ENCODE assay signal across 8 cellular contexts in genomic region chr11:57530596-57531507, GRCh38. TPM values are rescaled to one million over a fixed set of nuclear protein-coding genes. Genes with fewer than 3 reads are reported as not detected.
DNase-seq lines count a peak whose midpoint lies in the region; TF ChIP-seq lines count a peak whose summit lies in the region.

Gene TIMM10, minus strand, starts transcription at chr11:57530754. Its CDS starts 565 bp downstream, at chr11:57530189.

- H3K27ac Mint-ChIP-seq in nephron = peak within 1 kb of the TSS; percentile 76 to 91 (median 89)
- peak within 1 kb of the TSS; percentile 84 for H3K27ac Mint-ChIP-seq in stimulated activated naive CD8-positive, alpha-beta T cell treated with anti-CD3 and anti-CD28 coated beads, Interleukin-15, Interleukin-2, amounts not matched to agents 100 ng/mL and 50 ng/mL, for 24 hours

- in situ Hi-C loops in HAP-1 (cut with MboI; ENCODE audit: low sequenced_read_pairs) = no loop called here

- peaks cover 15% of the 10 kb centered on the region for H3K4me1 Mint-ChIP-seq in nephron
- peaks cover 39% of the 10 kb centered on the region for H3K4me1 Mint-ChIP-seq in stimulated activated naive CD8-positive, alpha-beta T cell treated with anti-CD3 and anti-CD28 coated beads, Interleukin-15, Interleukin-2, amounts not matched to agents 100 ng/mL and 50 ng/mL, for 24 hours (ENCODE audit: low read depth)

- H3K4me1 ChIP-seq in ES-I3 (ENCODE audit: insufficient read depth, low read length) = peaks cover 6% of the 10 kb centered on the region
- peaks cover 10% of the 10 kb centered on the region for H3K4me1 ChIP-seq in HAP-1
- peaks cover 19% of the 10 kb centered on the region; the same call in 1 of the 2 replicates for H3K4me1 ChIP-seq in MM.1S (ENCODE audit: low read length)

- no peaks in the 10 kb centered on the region for H3K9me2 ChIP-seq in MM.1S (replicated peaks; ENCODE audit: insufficient read depth, low read length)

- DNase-seq in HAP-1 (ENCODE audit: low spot score in 2 of 2) (peak; percentile 96 to 97), MM.1S (peak; percentile 99), SIG-M5 (lab: John Stamatoyannopoulos, UW) (peak; percentile 94), activated gamma-delta T cell (lab: John Stamatoyannopoulos, UW) (peak; percentile 72), fibroblast of the aortic adventitia (ENCODE audit: low read depth) (peak; percentile 94)

- H3K9me3 ChIP-seq in ES-I3 (ENCODE audit: control insufficient read depth, insufficient read depth, low read length) = no peaks in the 10 kb centered on the region
- H3K9me3 ChIP-seq in HAP-1 = no peaks in the 10 kb centered on the region
- H3K9me3 ChIP-seq in MM.1S (replicated peaks; ENCODE audit: insufficient read depth, low read length) = no peaks in the 10 kb centered on the region

- TF ChIP-seq CTCF in MM.1S (IDR thresholded peaks at IDR 0.05; ENCODE audit: low read length) = peak; percentile 10; the same call in 1 of the 2 replicates
- no peak for TF ChIP-seq CTCF in fibroblast of the aortic adventitia (IDR thresholded peaks at IDR 0.05; ENCODE audit: insufficient read depth, low read length)
- TF ChIP-seq CTCF in nephron (IDR thresholded peaks at IDR 0.05; ENCODE audit: unreplicated experiment in 3 of 3) = no peak

- H4K20me1 ChIP-seq in MM.1S (ENCODE audit: insufficient read depth, low read length) = no peaks in the 10 kb centered on the region

- H3K4me3 ChIP-seq in HAP-1 (peak within 1 kb of the TSS; percentile 89), MM.1S (ENCODE audit: low read length) (peak within 1 kb of the TSS; percentile 92), fibroblast of the aortic adventitia (ENCODE audit: low read depth, low read length) (peak within 1 kb of the TSS; percentile 99)

- H3K36me3 Mint-ChIP-seq in nephron (ENCODE audit: low read depth) = no peaks in the 10 kb centered on the region
- H3K36me3 Mint-ChIP-seq in stimulated activated naive CD8-positive, alpha-beta T cell treated with anti-CD3 and anti-CD28 coated beads, Interleukin-15, Interleukin-2, amounts not matched to agents 100 ng/mL and 50 ng/mL, for 24 hours (ENCODE audit: low read depth) = peaks cover 26% of the 10 kb centered on the region

- H3K9ac ChIP-seq in ES-I3 (ENCODE audit: low read depth, low read length) (peak within 1 kb of the TSS; percentile 86), MM.1S (ENCODE audit: low read length) (peak within 1 kb of the TSS; percentile 90)

- no peaks in the 10 kb centered on the region for H3K27me3 ChIP-seq in HAP-1 (ENCODE audit: low read depth)
- H3K27me3 ChIP-seq in MM.1S (replicated peaks; ENCODE audit: insufficient read depth, low read length) = no peaks in the 10 kb centered on the region

- peaks cover 35% of the 10 kb centered on the region for H3K79me2 ChIP-seq in MM.1S (ENCODE audit: low read length)

- H3K27ac ChIP-seq in MM.1S (ENCODE audit: low read length) = peak within 1 kb of the TSS; percentile 65; the same call in 1 of the 2 replicates

- H2AFZ ChIP-seq in MM.1S (ENCODE audit: low read length) = peak within 1 kb of the TSS; percentile 82

- H3K4me3 Mint-ChIP-seq in nephron = peak within 1 kb of the TSS; percentile 91 to 97 (median 95)
- H3K4me3 Mint-ChIP-seq in stimulated activated naive CD8-positive, alpha-beta T cell treated with anti-CD3 and anti-CD28 coated beads, Interleukin-15, Interleukin-2, amounts not matched to agents 100 ng/mL and 50 ng/mL, for 24 hours = peak within 1 kb of the TSS; percentile 91

- H3K27me3 Mint-ChIP-seq in nephron (ENCODE audit: low read depth) = no peaks in the 10 kb centered on the region
- H3K27me3 Mint-ChIP-seq in stimulated activated naive CD8-positive, alpha-beta T cell treated with anti-CD3 and anti-CD28 coated beads, Interleukin-15, Interleukin-2, amounts not matched to agents 100 ng/mL and 50 ng/mL, for 24 hours = no peaks in the 10 kb centered on the region

- peak within 1 kb of the TSS; percentile 87 for H3K4me2 ChIP-seq in MM.1S (ENCODE audit: low read depth, low read length)

- H3K36me3 ChIP-seq in ES-I3 (ENCODE audit: insufficient read depth, low read length) (0 out of 2 replicates have a peak, but pooled peaks cover 7% of the 10 kb centered on the region), HAP-1 (replicated peaks) (peaks cover 22% of the 10 kb centered on the region), MM.1S (replicated peaks; ENCODE audit: insufficient read depth, low read length) (no peaks in the 10 kb centered on the region)

- H3F3A ChIP-seq in MM.1S (ENCODE audit: insufficient read depth, low read length) = peaks cover 7% of the 10 kb centered on the region; the same call in 1 of the 2 replicates

- no peaks in the 10 kb centered on the region for H3K9me3 Mint-ChIP-seq in nephron
- no peaks in the 10 kb centered on the region for H3K9me3 Mint-ChIP-seq in stimulated activated naive CD8-positive, alpha-beta T cell treated with anti-CD3 and anti-CD28 coated beads, Interleukin-15, Interleukin-2, amounts not matched to agents 100 ng/mL and 50 ng/mL, for 24 hours

RNA-seq across cellular contexts. Expression of gene TIMM10, which starts in this region (rescaled TPM):
- 32.1 and 77.5 TPM in 2 replicates for total RNA-seq in fibroblast of the aortic adventitia (ENCODE audit: low replicate concordance)

Comparison
In these comparisons a context has a peak if more than half of its experiments do, and no peak if none do; other contexts are left out.
1. Peak in every context shown above with its lines: DNase-seq, H3K4me3 ChIP-seq and H3K27ac ChIP-seq.